ENCODE assay signal across 24 cellular contexts in genomic region chr2:184779777-184780176, GRCh38.
"Had no signal": no experiment of that assay in that cellular context is flagged by ENCODE, and none has a peak within 500 bp of the region (broad histone marks: within the 10 kb centered on the region; RNA-seq: fewer than 3 reads in every experiment).

No MANE protein-coding gene starts in this region.

- H3K9ac ChIP-seq: SK-N-SH had no signal

- H3K36me3 Mint-ChIP-seq: IgD-negative memory B cell, T-cell had no signal

- DNase-seq: KBM-7; NCI-H1092 treated with DMSO at 0.1 percent for 48 hours; NCI-H1436; NCI-H187; NCI-H2029; NCI-H2081 treated with DMSO at 0.1 percent for 48 hours; NCI-H2171; NCI-H226; NCI-H446; NCI-H510A; NCI-H524 treated with DMSO at 0.1 percent for 48 hours; NCI-H69; NCI-H774; NK-92 treated with Interleukin-12 subunit alpha and Interleukin-12 subunit beta, amount 100 ng/mL, for 24 hours; PC-3; SHP77; SK-N-SH; SW 1271; T-cell had no signal

- H3K4me3 Mint-ChIP-seq: IgD-negative memory B cell, T-cell had no signal

- H3K9me2 ChIP-seq: SK-N-SH had no signal

- H3K27ac ChIP-seq: HL-60, RWPE1 had no signal

- H3K4me1 Mint-ChIP-seq: T-cell had no signal

- H3K4me2 ChIP-seq: SK-N-SH had no signal

- H3K27me3 Mint-ChIP-seq: IgD-negative memory B cell, T-cell had no signal

- H3K9me3 Mint-ChIP-seq: IgD-negative memory B cell had no signal

- H3K9me3 ChIP-seq: SK-N-SH had no signal

- H3K27ac Mint-ChIP-seq: T-cell had no signal

- ATAC-seq: Panc1, PC-3, T-cell had no signal

- FAIRE-seq: HTR-8/SVneo had no signal
